Comparison of ENCODE assay signal across 8 cellular contexts in genomic region chr14:49688701-49689030, GRCh38. TPM values are rescaled to one million over a fixed set of nuclear protein-coding genes. Genes with fewer than 3 reads are reported as not detected.
DNase-seq lines count a peak whose midpoint lies in the region; TF ChIP-seq lines count a peak whose summit lies in the region.

No MANE protein-coding gene starts in this region.

- peak overlapping the region in 1 of 10 experiments; percentile 65; a peak in 1 of 20 replicates for H3K4me3 ChIP-seq in BLaER1 treated with 17β-estradiol and CSF1 and Interleukin-3, amounts not matched to agents 10 nM and 100 nM
- no peak overlapping the region for H3K4me3 ChIP-seq in lower leg skin (ENCODE audit: low read depth, poor library complexity, severe bottlenecking)

- peaks cover 14 to 39% (median 29%) of the 10 kb centered on the region in 10 experiments; a peak in 18 of 20 replicates for H3K4me1 ChIP-seq in BLaER1 treated with 17β-estradiol and CSF1 and Interleukin-3, amounts not matched to agents 10 nM and 100 nM

- peak overlapping the region in 2 of 3 donors; percentile 68 to 87 for H3K27ac Mint-ChIP-seq in IgD-negative memory B cell
- no peak overlapping the region for H3K27ac Mint-ChIP-seq in chondrocyte (ENCODE audit: unreplicated experiment)
- peak overlapping the region; percentile 98 for H3K27ac Mint-ChIP-seq in neural crest cell (ENCODE audit: unreplicated experiment)

- peaks cover 0 to 13% (median under 1%) of the 10 kb centered on the region in 11 experiments; a peak in 7 of 22 replicates for H3K36me3 ChIP-seq in BLaER1 treated with 17β-estradiol and CSF1 and Interleukin-3, amounts not matched to agents 10 nM and 100 nM

- H3K36me3 Mint-ChIP-seq in IgD-negative memory B cell (no peaks in the 10 kb centered on the region), chondrocyte (ENCODE audit: low read depth) (no peaks in the 10 kb centered on the region), neural crest cell (ENCODE audit: low read depth) (no peaks in the 10 kb centered on the region)

- peak overlapping the region in 2 of 11 experiments; percentile 76 to 88; a peak in 5 of 22 replicates for H3K9ac ChIP-seq in BLaER1 treated with 17β-estradiol and CSF1 and Interleukin-3, amounts not matched to agents 10 nM and 100 nM

- no peaks in the 10 kb centered on the region; a peak in 1 of 22 replicates for H4K20me1 ChIP-seq in BLaER1 treated with 17β-estradiol and CSF1 and Interleukin-3, amounts not matched to agents 10 nM and 100 nM

- no peaks in the 10 kb centered on the region for H3K9me3 Mint-ChIP-seq in IgD-negative memory B cell
- no peaks in the 10 kb centered on the region for H3K9me3 Mint-ChIP-seq in chondrocyte (ENCODE audit: low read depth)
- H3K9me3 Mint-ChIP-seq in neural crest cell = no peaks in the 10 kb centered on the region

- WGBS in lower leg skin, 2 donors = 93% methylated on average over 8 of the region's 8 CpGs

- H3K9me3 ChIP-seq in BLaER1 treated with 17β-estradiol and CSF1 and Interleukin-3, amounts not matched to agents 10 nM and 100 nM (replicated peaks in 1 of 11) = no peaks in the 10 kb centered on the region

- H3K27me3 Mint-ChIP-seq in IgD-negative memory B cell (no peaks in the 10 kb centered on the region), chondrocyte (ENCODE audit: low read depth) (no peaks in the 10 kb centered on the region), neural crest cell (ENCODE audit: low read depth) (no peaks in the 10 kb centered on the region)

- intact Hi-C loops in lower leg skin (cut with DNase I; ENCODE audit: low total_unique reads) = no loop called here

- no peak for TF ChIP-seq POLR2A in lower leg skin (IDR thresholded peaks at IDR 0.05)

- peaks cover 0 to 23% (median 18%) of the 10 kb centered on the region in 11 experiments; a peak in 12 of 22 replicates for H3K27me3 ChIP-seq in BLaER1 treated with 17β-estradiol and CSF1 and Interleukin-3, amounts not matched to agents 10 nM and 100 nM

- DNase-seq in chondrocyte (ENCODE audit: low spot score) = no peak
- DNase-seq in neural crest cell (ENCODE audit: low read depth, low spot score) = no peak
- DNase-seq in retina = no peak
- no peak for DNase-seq in lower leg skin (ENCODE audit: low spot score in 2 of 2)
- no peak for DNase-seq in C1 segment of cervical spinal cord (lab: John Stamatoyannopoulos, UW)
- no peak for DNase-seq in stimulated activated CD4-positive, alpha-beta T cell treated with anti-CD3 and anti-CD28 coated beads, Interleukin-15, amount 100 ng/mL, for 24 hours

- peak overlapping the region in 10 of 11 experiments; percentile 68 to 94 (median 88); a peak in 14 of 22 replicates for H3K4me2 ChIP-seq in BLaER1 treated with 17β-estradiol and CSF1 and Interleukin-3, amounts not matched to agents 10 nM and 100 nM

- peaks cover 7 to 19% (median 14%) of the 10 kb centered on the region in 3 donors for H3K4me1 Mint-ChIP-seq in IgD-negative memory B cell
- H3K4me1 Mint-ChIP-seq in chondrocyte (ENCODE audit: low read depth) = peaks cover 32% of the 10 kb centered on the region
- peaks cover 46% of the 10 kb centered on the region for H3K4me1 Mint-ChIP-seq in neural crest cell

- no peak for TF ChIP-seq CTCF in chondrocyte (IDR thresholded peaks at IDR 0.05)
- TF ChIP-seq CTCF in neural crest cell (conservative IDR thresholded peaks at IDR 0.05) = no peak
- TF ChIP-seq CTCF in lower leg skin (IDR thresholded peaks at IDR 0.05) = no peak

- H3K27ac ChIP-seq in BLaER1 treated with 17β-estradiol and CSF1 and Interleukin-3, amounts not matched to agents 10 nM and 100 nM = peak overlapping the region in 3 of 11 experiments; percentile 72 to 86 (median 82); a peak in 6 of 22 replicates

- H3K4me3 Mint-ChIP-seq in IgD-negative memory B cell (peak overlapping the region; percentile 85 to 95 (median 90)), chondrocyte (ENCODE audit: unreplicated experiment) (peak overlapping the region; percentile 83), neural crest cell (peak overlapping the region; percentile 91)

RNA-seq across cellular contexts. Expression of gene POLE2, which starts 0.7 kb away (rescaled TPM):
- polyA plus RNA-seq in IgD-negative memory B cell = not detected
- total RNA-seq in chondrocyte (2.2 to 6.4 TPM (median 3.1 TPM) in 3 replicates), neural crest cell (26.8 and 31.5 TPM in 2 replicates), lower leg skin (1 to 10 TPM in 3 of 4 donors, under 1 TPM in 1; 0.49 to 4.1 (median 1.3) TPM)

RNA-seq across cellular contexts. Expression of gene KLHDC1, which starts 4.3 kb away (rescaled TPM):
- polyA plus RNA-seq in IgD-negative memory B cell = 2.6 TPM
- total RNA-seq in chondrocyte (3.3 to 7.2 TPM (median 4.5 TPM) in 3 replicates), neural crest cell (2.0 and 2.1 TPM in 2 replicates), lower leg skin (1 to 10 TPM; 3.4 to 5.6 (median 4.7) TPM)

RNA-seq across cellular contexts. Expression of gene DNAAF2, which starts 53.6 kb away (rescaled TPM):
- 33.4 TPM for polyA plus RNA-seq in IgD-negative memory B cell
- total RNA-seq in chondrocyte (5.2 to 5.6 TPM (median 5.5 TPM) in 3 replicates), neural crest cell (18.9 and 20.4 TPM in 2 replicates), lower leg skin (1 to 10 TPM; 5.7 to 9.6 (median 8.9) TPM)
